ENCODE assay signal across 15 cellular contexts in the genomic region with DNA sequence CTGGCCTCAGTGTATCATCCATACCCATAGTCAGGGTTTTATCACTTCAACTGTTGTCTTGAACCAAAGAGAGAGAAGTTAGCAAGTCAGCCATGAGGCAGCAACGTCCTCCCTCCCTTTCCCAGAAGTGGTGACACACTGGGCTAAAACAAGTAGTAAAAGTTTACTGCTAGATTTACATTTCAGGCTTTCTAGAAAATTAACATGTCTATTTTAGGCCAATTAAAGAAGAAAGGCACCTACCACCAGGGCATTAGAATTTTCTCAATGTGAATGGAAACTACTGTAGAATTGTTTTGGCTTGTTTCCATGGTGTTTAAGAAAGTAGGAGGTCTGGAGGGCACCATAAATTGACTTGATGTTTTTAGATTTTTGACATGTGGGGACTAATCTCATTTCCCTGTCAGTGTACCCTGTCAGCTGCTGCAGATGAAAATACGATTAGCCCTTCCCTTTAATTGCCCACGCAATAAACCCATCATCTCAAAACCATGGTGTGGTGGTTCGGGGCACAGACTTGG.
DNase-seq lines count a peak whose midpoint lies in the region; ATAC-seq, FAIRE-seq and TF ChIP-seq lines count a peak whose summit lies in the region.
"Had no signal": no experiment of that assay in that cellular context is flagged by ENCODE, and none has a peak within 500 bp of the region (broad histone marks: within the 10 kb centered on the region; RNA-seq: fewer than 3 reads in every experiment).

No MANE protein-coding gene starts in this region.

- no peak for FAIRE-seq in astrocyte (lab: Jason Lieb, UNC)

- H3K79me2 ChIP-seq in astrocyte (ENCODE audit: insufficient read depth, low read length) (no peaks in the 10 kb centered on the region), neural progenitor cell (ENCODE audit: low read depth) (no peaks in the 10 kb centered on the region)

- H3K27ac ChIP-seq in HUES48 (ENCODE audit: low read depth, low read length) (peak overlapping the region; percentile 87), astrocyte (ENCODE audit: low read depth, low read length) (no peak overlapping the region), neural progenitor cell (no peak overlapping the region)
- H3K27ac ChIP-seq: gastroesophageal sphincter had no signal

- H3K27me3 ChIP-seq in HUES48 (ENCODE audit: control insufficient read depth, insufficient read depth, low read length): no peaks in the 10 kb centered on the region
- no peaks in the 10 kb centered on the region for H3K27me3 ChIP-seq in astrocyte (ENCODE audit: insufficient read depth, low read length)
- no peaks in the 10 kb centered on the region for H3K27me3 ChIP-seq in neural progenitor cell
- H3K27me3 ChIP-seq: gastroesophageal sphincter had no signal

- peaks cover 9% of the 10 kb centered on the region for H3K27me3 Mint-ChIP-seq in activated CD8-positive, alpha-beta T cell treated with anti-CD3 and anti-CD28 coated beads for 36 hours
- H3K27me3 Mint-ChIP-seq in activated CD8-positive, alpha-beta T cell treated with anti-CD3 and anti-CD28 coated beads, Interleukin-2, amount 10 ng/mL, durations not matched to agents 7 days and 5 days (ENCODE audit: low read depth): no peaks in the 10 kb centered on the region
- H3K27me3 Mint-ChIP-seq in astrocyte (ENCODE audit: low read depth, unreplicated experiment) (no peaks in the 10 kb centered on the region), neural progenitor cell (ENCODE audit: insufficient read depth, low read depth) (peaks cover 7% of the 10 kb centered on the region)
- peaks cover 6 to 22% of the 10 kb centered on the region in 2 donors for H3K27me3 Mint-ChIP-seq in effector memory CD8-positive, alpha-beta T cell

- no peaks in the 10 kb centered on the region for H4K20me1 ChIP-seq in astrocyte (ENCODE audit: insufficient read depth, low read length)
- H4K20me1 ChIP-seq in neural progenitor cell (ENCODE audit: low read depth): no peaks in the 10 kb centered on the region

- peaks cover 53% of the 10 kb centered on the region for H3K4me1 ChIP-seq in HUES48 (ENCODE audit: control insufficient read depth, insufficient read depth, low read length)
- peaks cover 21% of the 10 kb centered on the region for H3K4me1 ChIP-seq in astrocyte (ENCODE audit: insufficient read depth, low read length)
- H3K4me1 ChIP-seq in neural progenitor cell: peaks cover 7% of the 10 kb centered on the region
- H3K4me1 ChIP-seq: gastroesophageal sphincter had no signal

- H2AFZ ChIP-seq in astrocyte (ENCODE audit: low read depth, low read length) (no peak overlapping the region), neural progenitor cell (replicated peaks) (peak overlapping the region; percentile 50)

- H3K4me1 Mint-ChIP-seq in activated CD8-positive, alpha-beta T cell treated with anti-CD3 and anti-CD28 coated beads for 36 hours (ENCODE audit: low read depth): peaks cover 39% of the 10 kb centered on the region
- no peaks in the 10 kb centered on the region for H3K4me1 Mint-ChIP-seq in activated CD8-positive, alpha-beta T cell treated with anti-CD3 and anti-CD28 coated beads, Interleukin-2, amount 10 ng/mL, durations not matched to agents 7 days and 5 days (ENCODE audit: low read depth)
- peaks cover 19% of the 10 kb centered on the region for H3K4me1 Mint-ChIP-seq in astrocyte (ENCODE audit: low read depth, unreplicated experiment)
- H3K4me1 Mint-ChIP-seq in neural progenitor cell: peaks cover 8% of the 10 kb centered on the region
- H3K4me1 Mint-ChIP-seq in effector memory CD8-positive, alpha-beta T cell (ENCODE audit: low read depth in 2 of 2): no peaks in the 10 kb centered on the region

- no peak overlapping the region for H3K4me3 Mint-ChIP-seq in activated CD8-positive, alpha-beta T cell treated with anti-CD3 and anti-CD28 coated beads for 36 hours
- no peak overlapping the region for H3K4me3 Mint-ChIP-seq in activated CD8-positive, alpha-beta T cell treated with anti-CD3 and anti-CD28 coated beads, Interleukin-2, amount 10 ng/mL, durations not matched to agents 7 days and 5 days
- H3K4me3 Mint-ChIP-seq in astrocyte (ENCODE audit: unreplicated experiment): no peak overlapping the region
- H3K4me3 Mint-ChIP-seq in neural progenitor cell: no peak overlapping the region
- no peak overlapping the region for H3K4me3 Mint-ChIP-seq in effector memory CD8-positive, alpha-beta T cell

- H3K9me3 Mint-ChIP-seq in activated CD8-positive, alpha-beta T cell treated with anti-CD3 and anti-CD28 coated beads for 36 hours: no peaks in the 10 kb centered on the region
- H3K9me3 Mint-ChIP-seq in activated CD8-positive, alpha-beta T cell treated with anti-CD3 and anti-CD28 coated beads, Interleukin-2, amount 10 ng/mL, durations not matched to agents 7 days and 5 days (ENCODE audit: insufficient read depth): no peaks in the 10 kb centered on the region
- H3K9me3 Mint-ChIP-seq in astrocyte (ENCODE audit: unreplicated experiment) (no peaks in the 10 kb centered on the region), neural progenitor cell (no peaks in the 10 kb centered on the region)
- H3K9me3 Mint-ChIP-seq in effector memory CD8-positive, alpha-beta T cell: no peaks in the 10 kb centered on the region

- TF ChIP-seq CTCF in activated CD8-positive, alpha-beta T cell treated with anti-CD3 and anti-CD28 coated beads for 36 hours (IDR thresholded peaks at IDR 0.05): no peak
- TF ChIP-seq CTCF in astrocyte (IDR thresholded peaks at IDR 0.05; ENCODE audit: insufficient read depth, low read depth, low read length) (no peak), neural progenitor cell (IDR thresholded peaks at IDR 0.05) (no peak)

- no peaks in the 10 kb centered on the region for H3K36me3 Mint-ChIP-seq in activated CD8-positive, alpha-beta T cell treated with anti-CD3 and anti-CD28 coated beads for 36 hours (ENCODE audit: low read depth)
- no peaks in the 10 kb centered on the region for H3K36me3 Mint-ChIP-seq in activated CD8-positive, alpha-beta T cell treated with anti-CD3 and anti-CD28 coated beads, Interleukin-2, amount 10 ng/mL, durations not matched to agents 7 days and 5 days (ENCODE audit: low read depth)
- no peaks in the 10 kb centered on the region for H3K36me3 Mint-ChIP-seq in astrocyte (ENCODE audit: low read depth, unreplicated experiment)
- H3K36me3 Mint-ChIP-seq in neural progenitor cell: no peaks in the 10 kb centered on the region
- no peaks in the 10 kb centered on the region for H3K36me3 Mint-ChIP-seq in effector memory CD8-positive, alpha-beta T cell (ENCODE audit: insufficient read depth)

- peak; percentile 47 for DNase-seq in activated CD8-positive, alpha-beta T cell treated with anti-CD3 and anti-CD28 coated beads for 36 hours
- DNase-seq in activated CD8-positive, alpha-beta T cell treated with anti-CD3 and anti-CD28 coated beads, Interleukin-2, amount 10 ng/mL, durations not matched to agents 7 days and 5 days: no peak
- DNase-seq in astrocyte (ENCODE audit: low read depth) (no peak), neural progenitor cell (ENCODE audit: low spot score) (no peak), posterior cingulate gyrus (no peak)
- DNase-seq in effector memory CD8-positive, alpha-beta T cell: no peak
- DNase-seq: aorta, DMS79, left ventricle myocardium superior, NCI-H1436, NCI-H524 treated with DMSO at 0.1 percent for 48 hours, T1000 had no signal

- CTCF ChIA-PET in activated CD8-positive, alpha-beta T cell treated with anti-CD3 and anti-CD28 coated beads for 36 hours (lab: Charles Lee): interaction anchor here (1.0 kb wide), 1 partner anchor 224 kb away, joined by 3 read pairs; no protein-coding TSS in a partner anchor
- CTCF ChIA-PET in activated CD8-positive, alpha-beta T cell treated with anti-CD3 and anti-CD28 coated beads, Interleukin-2, amount 10 ng/mL, durations not matched to agents 7 days and 5 days (lab: Charles Lee): no interaction called here

- intact Hi-C loops in activated CD8-positive, alpha-beta T cell treated with anti-CD3 and anti-CD28 coated beads for 36 hours (cut with micrococcal nuclease): no loop called here
- intact Hi-C loops in posterior cingulate gyrus (cut with DNase I): no loop called here

- H3F3A ChIP-seq in neural progenitor cell (ENCODE audit: low read depth): no peaks in the 10 kb centered on the region

- ATAC-seq in activated CD8-positive, alpha-beta T cell treated with anti-CD3 and anti-CD28 coated beads for 36 hours: peak; percentile 50
- ATAC-seq in activated CD8-positive, alpha-beta T cell treated with anti-CD3 and anti-CD28 coated beads, Interleukin-2, amount 10 ng/mL, durations not matched to agents 7 days and 5 days: no peak
- no peak for ATAC-seq in HG03457 (IDR thresholded peaks at IDR 0.05; ENCODE audit: unreplicated experiment)
- no peak for ATAC-seq in effector memory CD8-positive, alpha-beta T cell (replicated peaks)
- ATAC-seq: gastroesophageal sphincter, left ventricle myocardium superior had no signal

- H3K27ac Mint-ChIP-seq in activated CD8-positive, alpha-beta T cell treated with anti-CD3 and anti-CD28 coated beads for 36 hours: peak overlapping the region; percentile 43
- no peak overlapping the region for H3K27ac Mint-ChIP-seq in activated CD8-positive, alpha-beta T cell treated with anti-CD3 and anti-CD28 coated beads, Interleukin-2, amount 10 ng/mL, durations not matched to agents 7 days and 5 days
- H3K27ac Mint-ChIP-seq in astrocyte (ENCODE audit: unreplicated experiment): peak overlapping the region; percentile 43
- H3K27ac Mint-ChIP-seq in neural progenitor cell: no peak overlapping the region
- H3K27ac Mint-ChIP-seq in effector memory CD8-positive, alpha-beta T cell: no peak overlapping the region

- H3K9me3 ChIP-seq in HUES48 (ENCODE audit: control insufficient read depth, insufficient read depth, low read length) (no peaks in the 10 kb centered on the region), astrocyte (ENCODE audit: insufficient read depth, low read depth, low read length) (no peaks in the 10 kb centered on the region), neural progenitor cell (ENCODE audit: low read depth) (no peaks in the 10 kb centered on the region)
- H3K9me3 ChIP-seq: gastroesophageal sphincter had no signal

- H3K4me2 ChIP-seq in astrocyte (ENCODE audit: low read length): no peak overlapping the region
- no peak overlapping the region for H3K4me2 ChIP-seq in neural progenitor cell

- H3K4me3 ChIP-seq in HUES48 (ENCODE audit: low read depth, low read length): peak overlapping the region; percentile 25
- no peak overlapping the region for H3K4me3 ChIP-seq in astrocyte (ENCODE audit: insufficient read depth, low read depth, low read length)
- H3K4me3 ChIP-seq in neural progenitor cell: no peak overlapping the region
- H3K4me3 ChIP-seq: gastroesophageal sphincter had no signal

- H3K9ac ChIP-seq in HUES48 (ENCODE audit: low read depth, low read length) (peak overlapping the region; percentile 16; the same call in 1 of the 2 replicates), astrocyte (ENCODE audit: low read length) (no peak overlapping the region), neural progenitor cell (no peak overlapping the region)

- POLR2A ChIA-PET in activated CD8-positive, alpha-beta T cell treated with anti-CD3 and anti-CD28 coated beads for 36 hours (lab: Charles Lee): interaction anchor here (0.7 kb wide), 1 partner anchor 214 kb away, joined by 3 read pairs; no protein-coding TSS in a partner anchor
- POLR2A ChIA-PET in activated CD8-positive, alpha-beta T cell treated with anti-CD3 and anti-CD28 coated beads, Interleukin-2, amount 10 ng/mL, durations not matched to agents 7 days and 5 days (lab: Charles Lee): no interaction called here

- H3K36me3 ChIP-seq in HUES48 (ENCODE audit: control insufficient read depth, insufficient read depth, low read length) (no peaks in the 10 kb centered on the region), astrocyte (ENCODE audit: insufficient read depth, low read length) (no peaks in the 10 kb centered on the region), neural progenitor cell (no peaks in the 10 kb centered on the region)
- H3K36me3 ChIP-seq: gastroesophageal sphincter had no signal

Comparison
In these comparisons a context has a peak if more than half of its experiments do, and no peak if none do; other contexts are left out.
1. H3K27ac Mint-ChIP-seq: peak in activated CD8-positive, alpha-beta T cell treated with anti-CD3 and anti-CD28 coated beads for 36 hours (single experiment) and astrocyte (single experiment); none in activated CD8-positive, alpha-beta T cell treated with anti-CD3 and anti-CD28 coated beads, Interleukin-2, amount 10 ng/mL, durations not matched to agents 7 days and 5 days (single experiment), neural progenitor cell (single experiment) and effector memory CD8-positive, alpha-beta T cell (0 of 2).